In the genomic region with DNA sequence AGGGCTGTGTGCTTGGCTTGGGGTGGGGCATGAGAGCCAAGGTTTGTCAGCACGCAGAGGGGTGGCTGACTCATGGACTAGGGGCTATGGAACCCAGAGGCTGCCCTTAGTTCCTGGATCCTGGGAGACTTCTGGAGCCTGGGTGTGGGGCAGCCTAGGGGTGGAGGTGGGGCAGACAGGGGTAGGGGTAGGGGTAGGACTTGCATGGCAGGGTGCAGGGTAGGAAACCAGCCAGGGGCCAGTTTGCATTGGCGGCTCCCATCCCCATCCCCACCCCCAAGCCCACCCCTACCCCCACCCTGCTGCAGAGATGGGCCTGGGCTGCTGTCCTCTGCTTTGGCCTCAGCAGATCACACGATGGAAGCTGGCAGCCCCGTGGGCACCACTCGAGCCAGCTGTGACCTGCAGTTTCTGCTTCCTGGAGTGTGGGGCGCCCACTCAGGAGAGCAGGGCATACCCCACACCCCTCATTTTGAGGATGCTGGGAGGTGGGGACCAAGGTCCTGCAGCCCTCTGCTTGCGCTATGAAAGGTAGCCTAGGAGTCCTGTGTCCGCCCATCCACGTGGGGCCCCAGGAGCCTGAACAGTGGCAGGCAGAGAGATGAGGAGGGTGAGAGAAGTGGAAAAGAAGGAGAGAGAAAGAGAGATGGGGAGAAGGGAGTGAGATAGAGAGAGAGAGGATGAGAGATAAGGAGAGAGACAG, we compare ENCODE assay signal across 14 cellular contexts. TPM values are rescaled to one million over a fixed set of nuclear protein-coding genes. Genes with fewer than 3 reads are reported as not detected.
"Had no signal": no experiment of that assay in that cellular context is flagged by ENCODE, and none has a peak within 500 bp of the region (broad histone marks: within the 10 kb centered on the region; RNA-seq: fewer than 3 reads in every experiment).

No MANE protein-coding gene starts in this region.

RNA-seq across cellular contexts. Expression of gene TBC1D3H, which starts 2.9 kb away (rescaled TPM):
- total RNA-seq: activated B cell treated with CpG ODN at 0.5 μM for 24 hours; activated CD4-positive, alpha-beta memory T cell treated with anti-CD3 and anti-CD28 coated beads for 36 hours; activated CD4-positive, alpha-beta T cell treated with anti-CD3 and anti-CD28 coated beads, Interleukin-2, amount 10 ng/mL, durations not matched to agents 24 days and 14 days; activated CD8-positive, alpha-beta T cell treated with anti-CD3 and anti-CD28 coated beads for 36 hours; activated naive CD4-positive, alpha-beta T cell treated with anti-CD3 and anti-CD28 coated beads for 36 hours; activated naive CD4-positive, alpha-beta T cell treated with anti-CD3 and anti-CD28 coated beads, Interleukin-2, amount 50 U/mL, for 72 hours; activated T-cell treated with anti-CD3 and anti-CD28 coated beads, Interleukin-2, amount 50 U/mL, for 4 hours; activated T-cell treated with anti-CD3 and anti-CD28 coated beads, Interleukin-2, amount 50 U/mL, for 72 hours; activated T-helper 1 cell treated with anti-CD3 and anti-CD28 coated beads, Interleukin-12 subunit alpha, Interleukin-12 subunit beta, Interleukin-2, Interleukin-4 antibody, amounts not matched to agents 30 ng/mL and 10 ng/mL and 1 ng/mL, durations not matched to agents 14 hours and 24 hours and 36 hours; activated T-helper 17 cell treated with anti-CD3 and anti-CD28 coated beads, Interleukin-2, amount 50 U/mL, for 72 hours; adrenal gland; ascending aorta; bronchial epithelial cell; cardiac muscle cell had no signal
- polyA plus RNA-seq: cardiac muscle cell had no signal
